In genomic region chr20:53584550-53584913, GRCh38 we compare ENCODE assay signal across 8 cellular contexts. TPM values are rescaled to one million over a fixed set of nuclear protein-coding genes. Genes with fewer than 3 reads are reported as not detected.
DNase-seq lines count a peak whose midpoint lies in the region; ATAC-seq, FAIRE-seq and TF ChIP-seq lines count a peak whose summit lies in the region.
"Not testable (repeated sequence)": the region's sequence is repeated elsewhere in the genome, so short reads cannot be mapped to it uniquely, and the experiment has no call there.

No MANE protein-coding gene starts in this region.

- not testable (repeated sequence) for H3K4me3 ChIP-seq in KMS-11 (IDR thresholded peaks at IDR 0.05; ENCODE audit: insufficient read depth, low read depth, low read length); K562; cardiac muscle cell; thyroid gland (replicated peaks in 1 of 3)

- ATAC-seq in CD4-positive, alpha-beta T cell (ENCODE audit: poor library complexity); T-cell (replicated peaks in 1 of 4); activated T-cell treated with anti-CD3 and anti-CD28 coated beads, Interleukin-2, amount 50 U/mL, for 4 hours; natural killer cell treated with Interleukin-12 subunit alpha and Interleukin-12 subunit beta and Interleukin-15 and Interleukin-18, amount 100 ng/mL, for 72 hours: not testable (repeated sequence)
- ATAC-seq in K562: peak; percentile 17

- H3K4me2 ChIP-seq in KMS-11: peak overlapping the region; percentile 98
- not testable (repeated sequence) for H3K4me2 ChIP-seq in K562 (ENCODE audit: insufficient read depth, low read length)

- not testable (repeated sequence) for BruUV-seq in K562 (replicated peaks; lab: Mats Ljungman, UMichigan)

- peak overlapping the region; percentile 90 for H3K9ac ChIP-seq in KMS-11
- not testable (repeated sequence) for H3K9ac ChIP-seq in K562 (ENCODE audit: insufficient read depth in 1 of 2, low read depth in 2 of 2, low read length in 2 of 2)

- POLR2A ChIA-PET in CD4-positive, alpha-beta T cell (lab: Charles Lee): interaction anchor here (1.6 to 6.8 kb wide), 2 partner anchors 9 to 58 kb away, joined by 3 to 95 read pairs; partner anchors contain the start of gene ZNF217
- POLR2A ChIA-PET in T-cell (lab: Charles Lee): interaction anchor here in 1 of 2 donors (0.6 kb wide), 1 partner anchor 62 kb away, joined by 3 read pairs; no protein-coding TSS in a partner anchor
- POLR2A ChIA-PET in K562 (lab: Yijun Ruan, JAX): interaction anchor here (0.6 to 0.7 kb wide), 2 partner anchors 29 to 154 kb away, joined by 3 to 4 read pairs; no protein-coding TSS in a partner anchor

- not testable (repeated sequence) for H3K9me1 ChIP-seq in K562 (ENCODE audit: control insufficient read depth, insufficient read depth, low read length)

- peak overlapping the region; percentile 65 for H3K27ac ChIP-seq in CD4-positive, alpha-beta T cell (ENCODE audit: low read depth, low read length)
- H3K27ac ChIP-seq in KMS-11 (peak overlapping the region; percentile 94), cardiac muscle cell (peak overlapping the region; percentile 69), thyroid gland (peak overlapping the region; percentile 3 to 82 (median 65))
- not testable (repeated sequence) for H3K27ac ChIP-seq in K562 (ENCODE audit: extremely low read depth, low read depth, low read length)

- H3K27me3 ChIP-seq in CD4-positive, alpha-beta T cell (ENCODE audit: control insufficient read depth, insufficient read depth, low read length); KMS-11 (ENCODE audit: insufficient read depth, low read depth); K562 (ENCODE audit: control insufficient read depth in 2 of 2, insufficient read depth in 2 of 2, low read length in 2 of 2); cardiac muscle cell; thyroid gland: not testable (repeated sequence)

- TF ChIP-seq EP300 in K562 (IDR thresholded peaks at IDR 0.05; ENCODE audit: low read length): not testable (repeated sequence)

- intact Hi-C loops in CD4-positive, alpha-beta T cell (cut with DNase I, micrococcal nuclease): loop anchor here in 1 of 2 experiments (5.0 kb wide), 1 partner anchor 38 kb away; no protein-coding TSS in a partner anchor
- intact Hi-C loops in K562 (cut with micrococcal nuclease); thyroid gland (cut with DNase I): not testable (repeated sequence)

- H3K4me1 ChIP-seq in KMS-11 (ENCODE audit: low read depth, poor library complexity, severe bottlenecking) (peaks cover 47% of the 10 kb centered on the region), K562 (replicated peaks in 1 of 2; ENCODE audit: control insufficient read depth in 2 of 2, insufficient read depth in 2 of 2, low read length in 2 of 2) (peaks cover 8 to 17% of the 10 kb centered on the region in 2 experiments; a peak in 4 of 5 replicates), cardiac muscle cell (ENCODE audit: low read depth) (peaks cover 52% of the 10 kb centered on the region), thyroid gland (peaks cover 26 to 67% of the 10 kb centered on the region in 2 donors)

- peaks cover 24% of the 10 kb centered on the region; the same call in 1 of the 2 replicates for H3K36me3 ChIP-seq in KMS-11 (ENCODE audit: insufficient read depth)
- peaks cover 46% of the 10 kb centered on the region for H3K36me3 ChIP-seq in K562 (ENCODE audit: control insufficient read depth, insufficient read depth, low read length)
- H3K36me3 ChIP-seq in cardiac muscle cell: peaks cover 20% of the 10 kb centered on the region
- peaks cover 15 to 17% of the 10 kb centered on the region in 2 donors for H3K36me3 ChIP-seq in thyroid gland

- not testable (repeated sequence) for H3K9me3 ChIP-seq in CD4-positive, alpha-beta T cell (ENCODE audit: control insufficient read depth, low read length); K562 (replicated peaks; ENCODE audit: control insufficient read depth, insufficient read depth, low read depth, low read length); cardiac muscle cell (ENCODE audit: low read depth); thyroid gland

- H3K36me3 Mint-ChIP-seq in CD4-positive, alpha-beta T cell (ENCODE audit: low read depth): peaks cover 44% of the 10 kb centered on the region
- peaks cover 20% of the 10 kb centered on the region for H3K36me3 Mint-ChIP-seq in T-cell
- peaks cover 20% of the 10 kb centered on the region for H3K36me3 Mint-ChIP-seq in activated T-cell treated with anti-CD3 and anti-CD28 coated beads, Interleukin-2, amount 50 U/mL, for 4 hours (ENCODE audit: insufficient read depth)
- H3K36me3 Mint-ChIP-seq in natural killer cell treated with Interleukin-12 subunit alpha and Interleukin-12 subunit beta and Interleukin-15 and Interleukin-18, amount 100 ng/mL, for 72 hours: peaks cover 21% of the 10 kb centered on the region

- H3K27ac Mint-ChIP-seq in CD4-positive, alpha-beta T cell: peak overlapping the region; percentile 100
- peak overlapping the region; percentile 92 to 95 for H3K27ac Mint-ChIP-seq in T-cell
- peak overlapping the region; percentile 92 to 99 for H3K27ac Mint-ChIP-seq in natural killer cell treated with Interleukin-12 subunit alpha and Interleukin-12 subunit beta and Interleukin-15 and Interleukin-18, amount 100 ng/mL, for 72 hours

- not testable (repeated sequence) for H2AFZ ChIP-seq in KMS-11 (ENCODE audit: low read depth); K562 (ENCODE audit: low read depth, low read length)

- CTCF ChIA-PET in CD4-positive, alpha-beta T cell (lab: Charles Lee): interaction anchor here (1.2 kb wide), 1 partner anchor 331 kb away, joined by 4 read pairs; no protein-coding TSS in a partner anchor
- CTCF ChIA-PET in T-cell (lab: Charles Lee): interaction anchor here in 1 of 2 donors (0.7 kb wide), 1 partner anchor 332 kb away, joined by 3 read pairs; no protein-coding TSS in a partner anchor
- CTCF ChIA-PET in K562 (lab: Yijun Ruan, JAX; ENCODE audit: low intra/inter-chr PET ratio): not testable (repeated sequence)

- not testable (repeated sequence) for H3K27me3 Mint-ChIP-seq in CD4-positive, alpha-beta T cell; T-cell; activated T-cell treated with anti-CD3 and anti-CD28 coated beads, Interleukin-2, amount 50 U/mL, for 4 hours (ENCODE audit: low read depth); natural killer cell treated with Interleukin-12 subunit alpha and Interleukin-12 subunit beta and Interleukin-15 and Interleukin-18, amount 100 ng/mL, for 72 hours

- peaks cover 99% of the 10 kb centered on the region for H3K79me2 ChIP-seq in KMS-11 (ENCODE audit: insufficient read depth, low read depth)
- H3K79me2 ChIP-seq in K562 (ENCODE audit: control insufficient read depth, insufficient read depth, low read length): peaks cover 98% of the 10 kb centered on the region

- H3K9me3 Mint-ChIP-seq in CD4-positive, alpha-beta T cell; T-cell; activated T-cell treated with anti-CD3 and anti-CD28 coated beads, Interleukin-2, amount 50 U/mL, for 4 hours; natural killer cell treated with Interleukin-12 subunit alpha and Interleukin-12 subunit beta and Interleukin-15 and Interleukin-18, amount 100 ng/mL, for 72 hours: not testable (repeated sequence)

- in situ Hi-C loops in K562 (cut with MboI): not testable (repeated sequence)

- not testable (repeated sequence) for FAIRE-seq in K562 (lab: Jason Lieb, UNC)

- peaks cover 90% of the 10 kb centered on the region for H3K4me1 Mint-ChIP-seq in CD4-positive, alpha-beta T cell (ENCODE audit: low read depth)
- peaks cover 82 to 88% (median 82%) of the 10 kb centered on the region in 3 donors for H3K4me1 Mint-ChIP-seq in T-cell
- peaks cover 80% of the 10 kb centered on the region for H3K4me1 Mint-ChIP-seq in activated T-cell treated with anti-CD3 and anti-CD28 coated beads, Interleukin-2, amount 50 U/mL, for 4 hours (ENCODE audit: low read depth)
- H3K4me1 Mint-ChIP-seq in natural killer cell treated with Interleukin-12 subunit alpha and Interleukin-12 subunit beta and Interleukin-15 and Interleukin-18, amount 100 ng/mL, for 72 hours (ENCODE audit: low read depth in 2 of 2): peaks cover 54 to 80% of the 10 kb centered on the region in 2 donors

- TF ChIP-seq CTCF in CD4-positive, alpha-beta T cell (IDR thresholded peaks at IDR 0.05); KMS-11 (conservative IDR thresholded peaks at IDR 0.05; ENCODE audit: low read depth, low read length); K562 (IDR thresholded peaks at IDR 0.05 in 2 of 3, conservative IDR thresholded peaks at IDR 0.05 in 1 of 3; ENCODE audit: insufficient read depth in 2 of 3, low read depth in 1 of 3, low read length in 3 of 3); cardiac muscle cell (IDR thresholded peaks at IDR 0.05; ENCODE audit: low read depth, low read length); thyroid gland (IDR thresholded peaks at IDR 0.05): not testable (repeated sequence)

- not testable (repeated sequence) for TF ChIP-seq POLR2A in K562 (conservative IDR thresholded peaks at IDR 0.05); thyroid gland (IDR thresholded peaks at IDR 0.05)

- peaks cover 12% of the 10 kb centered on the region for H4K20me1 ChIP-seq in KMS-11 (ENCODE audit: insufficient read depth)
- not testable (repeated sequence) for H4K20me1 ChIP-seq in K562 (replicated peaks; ENCODE audit: control insufficient read depth, insufficient read depth, low read length)

- not testable (repeated sequence) for TF ChIP-seq RAD21 in K562 (CRISPR knock-in tag; conservative IDR thresholded peaks at IDR 0.05 in 1 of 2, IDR thresholded peaks at IDR 0.05 in 1 of 2)

- WGBS in K562 (ENCODE audit: insufficient coverage, low coverage, missing lambda C conversion rate): 10% methylated on average over 3 of the region's 3 CpGs
- 66 to 68% methylated on average over 3 of the region's 3 CpGs for WGBS in thyroid gland, 2 donors

- peak overlapping the region; percentile 79 for H3K4me3 Mint-ChIP-seq in CD4-positive, alpha-beta T cell
- H3K4me3 Mint-ChIP-seq in T-cell: peak overlapping the region; percentile 39 to 90 (median 71)
- H3K4me3 Mint-ChIP-seq in activated T-cell treated with anti-CD3 and anti-CD28 coated beads, Interleukin-2, amount 50 U/mL, for 4 hours: peak overlapping the region; percentile 78
- peak overlapping the region; percentile 89 for H3K4me3 Mint-ChIP-seq in natural killer cell treated with Interleukin-12 subunit alpha and Interleukin-12 subunit beta and Interleukin-15 and Interleukin-18, amount 100 ng/mL, for 72 hours

- DNase-seq in CD4-positive, alpha-beta T cell; T-cell; activated T-cell treated with anti-CD3 and anti-CD28 coated beads, Interleukin-2, amount 50 U/mL, for 4 hours; K562 (ENCODE audit: extremely low read depth in 1 of 4, low spot score in 3 of 4); cardiac muscle cell (ENCODE audit: low read depth in 1 of 2, low spot score in 1 of 2); natural killer cell treated with Interleukin-12 subunit alpha and Interleukin-12 subunit beta and Interleukin-15 and Interleukin-18, amount 100 ng/mL, for 72 hours (ENCODE audit: low spot score); thyroid gland: not testable (repeated sequence)

RNA-seq across cellular contexts. Expression of gene ZNF217, which starts 9.1 kb away (rescaled TPM):
- 10 to 100 TPM; 83.5 to 87.4 TPM for total RNA-seq in CD4-positive, alpha-beta T cell
- 10 to 100 TPM; 57.6 to 92.4 (median 87.5) TPM for total RNA-seq in T-cell
- total RNA-seq in activated T-cell treated with anti-CD3 and anti-CD28 coated beads, Interleukin-2, amount 50 U/mL, for 4 hours: 10 to 100 TPM; 25.9 to 27.8 (median 26.4) TPM
- 27.8 and 53.4 TPM in 2 replicates for total RNA-seq in K562 (2011; cell fraction: chromatin; rRNA removed; ENCODE audit: low replicate concordance)
- 21.3 and 24.7 TPM in 2 replicates for total RNA-seq in K562 (2011; cell fraction: nucleolus; rRNA removed)
- 26.2 and 28.5 TPM in 2 replicates for total RNA-seq in K562 (2011; cell fraction: nucleoplasm; rRNA removed)
- total RNA-seq in K562 (2014; rRNA removed): 16.8 and 17.7 TPM in 2 replicates
- 23.4 and 25.0 TPM in 2 replicates for total RNA-seq in K562 (2014; rRNA removed; fragmentation: Illumina TruSeq; extraction: Trizol)
- total RNA-seq in K562 (2015; rRNA removed; fragmentation: Illumina TruSeq; extraction: Trizol): 18.7 and 21.8 TPM in 2 replicates
- total RNA-seq in K562 (2021): 39.7 and 41.8 TPM in 2 replicates
- 11.4 and 12.9 TPM in 2 replicates for polyA plus RNA-seq in K562 (2011; rRNA removed)
- 6.8 and 8.6 TPM in 2 replicates for polyA plus RNA-seq in K562 (2011; cell fraction: cytosol; rRNA removed)
- polyA plus RNA-seq in K562 (2011; cell fraction: nucleus; rRNA removed): 19.8 and 24.3 TPM in 2 replicates
- polyA plus RNA-seq in K562 (2012): 17.7 and 21.1 TPM in 2 replicates
- 19.3 and 26.7 TPM in 2 replicates for polyA plus RNA-seq in K562 (2014; fragmentation: Illumina TruSeq; extraction: Trizol)
- polyA plus RNA-seq in K562 (2014; fragmentation: Nextera tagmentation; extraction: Ambion mirVana): 1 to 10 TPM; 3.0 to 7.1 TPM
- 16.0 and 23.5 TPM in 2 replicates for polyA plus RNA-seq in K562 (2014; rRNA removed)
- 36.2 and 44.6 TPM in 2 replicates for polyA minus RNA-seq in K562 (2011; rRNA and poly(A)+ RNA removed)
- polyA minus RNA-seq in K562 (2011; cell fraction: cytosol; rRNA and poly(A)+ RNA removed): 21.7 and 25.7 TPM in 2 replicates
- polyA minus RNA-seq in K562 (2011; cell fraction: nucleus; rRNA and poly(A)+ RNA removed): 19.7 and 29.4 TPM in 2 replicates
- total RNA-seq in cardiac muscle cell: 16.7 and 26.3 TPM in 2 replicates
- 6.1 and 10.3 TPM in 2 replicates for polyA plus RNA-seq in cardiac muscle cell
- 10 to 100 TPM; 39.9 to 48.0 TPM for total RNA-seq in natural killer cell treated with Interleukin-12 subunit alpha and Interleukin-12 subunit beta and Interleukin-15 and Interleukin-18, amount 100 ng/mL, for 72 hours
- 10 to 100 TPM; 18.0 to 42.8 (median 27.8) TPM for total RNA-seq in thyroid gland
